In genomic region chr17:68315930-68316329, GRCh38 we compare ENCODE assay signal across 27 cellular contexts. TPM values are rescaled to one million over a fixed set of nuclear protein-coding genes. Genes with fewer than 3 reads are reported as not detected.
"Had no signal": no experiment of that assay in that cellular context is flagged by ENCODE, and none has a peak within 500 bp of the region (broad histone marks: within the 10 kb centered on the region; RNA-seq: fewer than 3 reads in every experiment).

No MANE protein-coding gene starts in this region.

- DNase-seq: activated CD4-positive, alpha-beta T cell treated with anti-CD3 and anti-CD28 coated beads, Interleukin-2, amount 50 U/mL, for 48 hours; activated CD8-positive, alpha-beta memory T cell treated with anti-CD3 and anti-CD28 coated beads, Interleukin-2, amount 50 U/mL, for 4 hours; activated naive CD4-positive, alpha-beta T cell; activated naive CD8-positive, alpha-beta T cell treated with anti-CD3 and anti-CD28 coated beads, Interleukin-2, amount 10 ng/mL, durations not matched to agents 7 days and 5 days; activated T-cell treated with anti-CD3 and anti-CD28 coated beads, Interleukin-2, amount 50 U/mL, for 24 hours; amniotic stem cell; endodermal cell; esophagus squamous epithelium; gastrocnemius medialis; hippocampal formation; left ventricle myocardium superior; mammary epithelial cell; midbrain; posterior cingulate gyrus; small intestine; stimulated activated CD4-positive, alpha-beta T cell treated with anti-CD3 and anti-CD28 coated beads, Interleukin-2, amount 100 ng/mL, for 24 hours; stomach; T-helper 1 cell; T1000 had no signal

- H3K4me3 Mint-ChIP-seq: activated naive CD8-positive, alpha-beta T cell treated with anti-CD3 and anti-CD28 coated beads, Interleukin-2, amount 10 ng/mL, durations not matched to agents 7 days and 5 days; activated T-cell treated with anti-CD3 and anti-CD28 coated beads, Interleukin-2, amount 50 U/mL, for 24 hours; endodermal cell; stimulated activated memory B cell treated with anti-CD40 and anti-IgM and Interleukin-4, amounts not matched to agents 10 μg/mL and 1 μg/mL and 100 μg/mL, for 72 hours; WTC11 had no signal

- ATAC-seq: gastrocnemius medialis; left ventricle myocardium superior; sciatic nerve; stimulated activated memory B cell treated with anti-CD40 and anti-IgM and Interleukin-4, amounts not matched to agents 10 μg/mL and 1 μg/mL and 100 μg/mL, for 72 hours; WTC11 had no signal

- H3K4me3 ChIP-seq: breast epithelium, coronary artery, esophagus squamous epithelium, gastrocnemius medialis, stomach, suprapubic skin, tibial nerve had no signal

- H3K9me3 Mint-ChIP-seq: activated T-cell treated with anti-CD3 and anti-CD28 coated beads, Interleukin-2, amount 50 U/mL, for 24 hours had no signal

- H3K4me1 ChIP-seq: breast epithelium had no signal

- H3K27ac Mint-ChIP-seq: activated T-cell treated with anti-CD3 and anti-CD28 coated beads, Interleukin-2, amount 50 U/mL, for 24 hours; activated T-helper 2 cell treated with anti-CD3 and anti-CD28 coated beads, Interferon-gamma antibody, Interleukin-2, Interleukin-4, amounts not matched to agents 10 μg/mL and 5 μg/mL and 100 μg/mL, durations not matched to agents 14 hours and 24 hours and 36 hours; endodermal cell; stimulated activated memory B cell treated with anti-CD40 and anti-IgM and Interleukin-4, amounts not matched to agents 10 μg/mL and 1 μg/mL and 100 μg/mL, for 72 hours; WTC11 had no signal

- H3K27ac ChIP-seq: breast epithelium, coronary artery, suprapubic skin, tibial nerve had no signal

- H3K27me3 ChIP-seq: breast epithelium, esophagus squamous epithelium, gastrocnemius medialis, stomach, suprapubic skin, tibial nerve had no signal

- H3K27me3 Mint-ChIP-seq: activated naive CD8-positive, alpha-beta T cell treated with anti-CD3 and anti-CD28 coated beads, Interleukin-2, amount 10 ng/mL, durations not matched to agents 7 days and 5 days; activated T-cell treated with anti-CD3 and anti-CD28 coated beads, Interleukin-2, amount 50 U/mL, for 24 hours; stimulated activated memory B cell treated with anti-CD40 and anti-IgM and Interleukin-4, amounts not matched to agents 10 μg/mL and 1 μg/mL and 100 μg/mL, for 72 hours had no signal

- H3K9me3 ChIP-seq: breast epithelium, esophagus squamous epithelium, gastrocnemius medialis, stomach, suprapubic skin, tibial nerve had no signal

- H3K36me3 ChIP-seq: breast epithelium, esophagus squamous epithelium, gastrocnemius medialis, stomach, suprapubic skin, tibial nerve had no signal

RNA-seq across cellular contexts. Expression of gene SLC16A6, which starts 25.0 kb away (rescaled TPM):
- total RNA-seq: left ventricle myocardium superior had no signal
